Comparison of ENCODE assay signal across 8 cellular contexts in genomic region chr10:88389456-88389855, GRCh38.
DNase-seq lines count a peak whose midpoint lies in the region; ATAC-seq and TF ChIP-seq lines count a peak whose summit lies in the region.

No MANE protein-coding gene starts in this region.

- no peak overlapping the region for H3K4me3 ChIP-seq in right lobe of liver

- H3K27me3 ChIP-seq in right lobe of liver = no peaks in the 10 kb centered on the region

- peaks cover 0 to 34% (median 14%) of the 10 kb centered on the region in 4 donors for H3K4me1 ChIP-seq in right lobe of liver

- 0% methylated on average over 3 of the region's 3 CpGs for WGBS in right lobe of liver (ENCODE audit: insufficient coverage, low coverage, low lambda C conversion rate, missing lambda C conversion rate)

- peak in 1 of 4 donors; percentile 31 for ATAC-seq in right lobe of liver
- no peak for ATAC-seq in GM18907 (IDR thresholded peaks at IDR 0.05; ENCODE audit: unreplicated experiment)
- no peak for ATAC-seq in HG03378 (IDR thresholded peaks at IDR 0.05; ENCODE audit: unreplicated experiment)

- TF ChIP-seq CTCF in right lobe of liver (IDR thresholded peaks at IDR 0.05) = peak; percentile 63 to 71 (median 67)

- no peaks in the 10 kb centered on the region for H3K36me3 ChIP-seq in right lobe of liver

- H3K9me3 ChIP-seq in right lobe of liver = no peaks in the 10 kb centered on the region

- no peak overlapping the region for H3K27ac ChIP-seq in right lobe of liver

- TF ChIP-seq POLR2A in right lobe of liver (IDR thresholded peaks at IDR 0.05) = no peak

- peak; percentile 11 for DNase-seq in activated naive CD4-positive, alpha-beta T cell treated with anti-CD3 and anti-CD28 coated beads, Interleukin-2, amount 50 U/mL, for 16 hours
- no peak for DNase-seq in activated naive CD4-positive, alpha-beta T cell (lab: John Stamatoyannopoulos, UW)
- DNase-seq in NCI-H1417 treated with DMSO at 0.1 percent for 48 hours (lab: John Stamatoyannopoulos, UW) = peak; percentile 0
- DNase-seq in T47D (ENCODE audit: low read depth in 1 of 2, low spot score in 1 of 2) = peak; percentile 15 to 75
- no peak for DNase-seq in right lobe of liver
- DNase-seq in HPDE6-E6E7 (ENCODE audit: extremely low spot score) = no peak

- in situ Hi-C loops in T47D (cut with HindIII; ENCODE audit: low pct_unique_long_range_greater_than_20kb, low sequenced_read_pairs) = no loop called here

- intact Hi-C loops in right lobe of liver (cut with DNase I) = no loop called here

Comparison
In these comparisons a context has a peak if more than half of its experiments do, and no peak if none do; other contexts are left out.
1. DNase-seq: peak in activated naive CD4-positive, alpha-beta T cell treated with anti-CD3 and anti-CD28 coated beads, Interleukin-2, amount 50 U/mL, for 16 hours (single experiment), NCI-H1417 treated with DMSO at 0.1 percent for 48 hours (single experiment) and T47D (2 of 2); none in activated naive CD4-positive, alpha-beta T cell (0 of 4), right lobe of liver (0 of 3) and HPDE6-E6E7 (single experiment).